13 cellular contexts compared by ENCODE assay signal in the genomic region with DNA sequence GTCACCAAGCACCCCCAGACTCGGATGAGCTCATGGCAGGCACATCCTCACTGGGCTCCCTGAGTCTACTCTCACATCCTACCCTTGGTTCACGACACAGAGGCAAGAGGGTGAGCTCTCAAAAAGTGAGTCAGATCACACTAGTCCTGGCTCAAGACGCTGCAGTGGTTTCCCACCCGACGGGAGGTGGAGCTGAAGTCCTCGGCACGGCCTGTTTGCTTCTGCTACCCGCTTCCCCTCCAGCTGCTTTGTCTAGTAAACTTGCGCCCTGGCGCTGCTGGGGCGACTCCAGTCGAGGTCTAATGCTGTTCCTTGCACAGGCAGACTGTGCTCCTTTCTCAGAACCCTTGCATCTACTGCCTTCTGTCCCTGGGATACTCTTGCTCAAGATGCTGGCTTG. TPM values are rescaled to one million over a fixed set of nuclear protein-coding genes. Genes with fewer than 3 reads are reported as not detected.
DNase-seq lines count a peak whose midpoint lies in the region; ATAC-seq, FAIRE-seq and TF ChIP-seq lines count a peak whose summit lies in the region.
"Had no signal": no experiment of that assay in that cellular context is flagged by ENCODE, and none has a peak within 500 bp of the region (broad histone marks: within the 10 kb centered on the region; RNA-seq: fewer than 3 reads in every experiment).

No MANE protein-coding gene starts in this region.

- POLR2A ChIA-PET in CD4-positive, alpha-beta T cell (lab: Charles Lee) = interaction anchor here (0.8 to 1.1 kb wide), 3 partner anchors 60 to 263 kb away, joined by 3 read pairs; no protein-coding TSS in a partner anchor
- POLR2A ChIA-PET in activated CD4-positive, alpha-beta memory T cell treated with anti-CD3 and anti-CD28 coated beads for 36 hours (lab: Charles Lee) = interaction anchor here (0.5 kb wide), 1 partner anchor 75 kb away, joined by 4 read pairs; no protein-coding TSS in a partner anchor

- H3K9ac ChIP-seq in kidney (ENCODE audit: low read length in 2 of 2) = no peak overlapping the region

- no peak for FAIRE-seq in kidney (lab: Jason Lieb, UNC)

- 63 to 67% (median 66%) methylated on average over 12 of the region's 12 CpGs for WGBS in psoas muscle, 3 donors

- H3K9me3 ChIP-seq in CD4-positive, alpha-beta T cell (ENCODE audit: control insufficient read depth, low read length) = no peaks in the 10 kb centered on the region
- H3K9me3 ChIP-seq in kidney (ENCODE audit: control insufficient read depth in 1 of 2, low read length in 2 of 2) (no peaks in the 10 kb centered on the region), psoas muscle (no peaks in the 10 kb centered on the region)
- H3K9me3 ChIP-seq: esophagus squamous epithelium had no signal

- H3K36me3 Mint-ChIP-seq in CD4-positive, alpha-beta T cell (ENCODE audit: low read depth) = no peaks in the 10 kb centered on the region
- no peaks in the 10 kb centered on the region for H3K36me3 Mint-ChIP-seq in activated CD4-positive, alpha-beta memory T cell treated with anti-CD3 and anti-CD28 coated beads for 36 hours
- H3K36me3 Mint-ChIP-seq in immature natural killer cell = no peaks in the 10 kb centered on the region
- H3K36me3 Mint-ChIP-seq: activated naive CD4-positive, alpha-beta T cell treated with anti-CD3 and anti-CD28 coated beads, Interleukin-2, amount 50 U/mL, for 24 hours had no signal

- DNase-seq in CD4-positive, alpha-beta T cell = peak in 5 of 10 experiments; percentile 9 to 24 (median 14)
- DNase-seq in activated CD4-positive, alpha-beta memory T cell treated with anti-CD3 and anti-CD28 coated beads for 36 hours = peak; percentile 41
- peak; percentile 17 to 53 (median 24) for DNase-seq in immature natural killer cell
- DNase-seq in kidney = no peak
- no peak for DNase-seq in AML-193 (lab: John Stamatoyannopoulos, UW)
- DNase-seq in psoas muscle = no peak
- DNase-seq: esophagus squamous epithelium, WERI-Rb-1 had no signal

- peaks cover 22% of the 10 kb centered on the region for H3K4me1 Mint-ChIP-seq in CD4-positive, alpha-beta T cell (ENCODE audit: low read depth)
- no peaks in the 10 kb centered on the region for H3K4me1 Mint-ChIP-seq in activated CD4-positive, alpha-beta memory T cell treated with anti-CD3 and anti-CD28 coated beads for 36 hours (ENCODE audit: low read depth)
- peaks cover 7 to 8% of the 10 kb centered on the region in 2 donors for H3K4me1 Mint-ChIP-seq in immature natural killer cell

- intact Hi-C loops in CD4-positive, alpha-beta T cell (cut with DNase I, micrococcal nuclease) = loop anchor here in 1 of 2 experiments (5.0 kb wide), 1 partner anchor 263 kb away; no protein-coding TSS in a partner anchor
- intact Hi-C loops in activated CD4-positive, alpha-beta memory T cell treated with anti-CD3 and anti-CD28 coated beads for 36 hours (cut with micrococcal nuclease) = no loop called here
- intact Hi-C loops in kidney (cut with DNase I) (no loop called here), psoas muscle (cut with DNase I) (no loop called here)

- ATAC-seq in CD4-positive, alpha-beta T cell (ENCODE audit: poor library complexity) = peak; percentile 43
- peak; percentile 87 for ATAC-seq in HG02610 (IDR thresholded peaks at IDR 0.05; ENCODE audit: unreplicated experiment)
- ATAC-seq in psoas muscle = no peak
- no peak for ATAC-seq in GM19395 (IDR thresholded peaks at IDR 0.05; ENCODE audit: unreplicated experiment)

- H3K4me3 Mint-ChIP-seq in CD4-positive, alpha-beta T cell = no peak overlapping the region
- H3K4me3 Mint-ChIP-seq in activated CD4-positive, alpha-beta memory T cell treated with anti-CD3 and anti-CD28 coated beads for 36 hours = no peak overlapping the region
- peak overlapping the region in 1 of 5 donors; percentile 5 for H3K4me3 Mint-ChIP-seq in immature natural killer cell
- H3K4me3 Mint-ChIP-seq: activated naive CD4-positive, alpha-beta T cell treated with anti-CD3 and anti-CD28 coated beads, Interleukin-2, amount 50 U/mL, for 24 hours; stimulated activated naive CD8-positive, alpha-beta T cell treated with anti-CD3 and anti-CD28 coated beads, Interleukin-15, Interleukin-2, amounts not matched to agents 100 ng/mL and 50 ng/mL, for 24 hours had no signal

- H3K27me3 Mint-ChIP-seq in CD4-positive, alpha-beta T cell = no peaks in the 10 kb centered on the region
- H3K27me3 Mint-ChIP-seq in activated CD4-positive, alpha-beta memory T cell treated with anti-CD3 and anti-CD28 coated beads for 36 hours = no peaks in the 10 kb centered on the region
- H3K27me3 Mint-ChIP-seq in immature natural killer cell (ENCODE audit: low read depth in 3 of 3) = peaks cover 1 to 4% (median 2%) of the 10 kb centered on the region in 3 donors
- H3K27me3 Mint-ChIP-seq: activated naive CD4-positive, alpha-beta T cell treated with anti-CD3 and anti-CD28 coated beads, Interleukin-2, amount 50 U/mL, for 24 hours; stimulated activated naive CD8-positive, alpha-beta T cell treated with anti-CD3 and anti-CD28 coated beads, Interleukin-15, Interleukin-2, amounts not matched to agents 100 ng/mL and 50 ng/mL, for 24 hours had no signal

- no peak for TF ChIP-seq CTCF in CD4-positive, alpha-beta T cell (IDR thresholded peaks at IDR 0.05)
- TF ChIP-seq CTCF in kidney (IDR thresholded peaks at IDR 0.05; ENCODE audit: borderline replicate concordance, extremely low read depth, insufficient read depth) (no peak), psoas muscle (IDR thresholded peaks at IDR 0.05) (no peak)

- H3K4me3 ChIP-seq in kidney (ENCODE audit: low read length in 2 of 2) (no peak overlapping the region), psoas muscle (no peak overlapping the region)
- H3K4me3 ChIP-seq: esophagus squamous epithelium had no signal

- no peak overlapping the region for H3K27ac Mint-ChIP-seq in CD4-positive, alpha-beta T cell
- H3K27ac Mint-ChIP-seq in activated CD4-positive, alpha-beta memory T cell treated with anti-CD3 and anti-CD28 coated beads for 36 hours = no peak overlapping the region
- peak overlapping the region in 1 of 6 donors; percentile 47 for H3K27ac Mint-ChIP-seq in immature natural killer cell
- H3K27ac Mint-ChIP-seq: activated naive CD4-positive, alpha-beta T cell treated with anti-CD3 and anti-CD28 coated beads, Interleukin-2, amount 50 U/mL, for 24 hours; stimulated activated naive CD8-positive, alpha-beta T cell treated with anti-CD3 and anti-CD28 coated beads, Interleukin-15, Interleukin-2, amounts not matched to agents 100 ng/mL and 50 ng/mL, for 24 hours had no signal

- no peaks in the 10 kb centered on the region for H3K36me3 ChIP-seq in kidney (ENCODE audit: control insufficient read depth in 1 of 2, insufficient read depth in 2 of 2, low read length in 2 of 2)
- no peaks in the 10 kb centered on the region for H3K36me3 ChIP-seq in psoas muscle (ENCODE audit: insufficient read depth in 1 of 2, low read depth in 1 of 2)
- H3K36me3 ChIP-seq: esophagus squamous epithelium, WERI-Rb-1 had no signal

- no peaks in the 10 kb centered on the region for H3K9me3 Mint-ChIP-seq in CD4-positive, alpha-beta T cell
- no peaks in the 10 kb centered on the region for H3K9me3 Mint-ChIP-seq in activated CD4-positive, alpha-beta memory T cell treated with anti-CD3 and anti-CD28 coated beads for 36 hours
- H3K9me3 Mint-ChIP-seq in immature natural killer cell = no peaks in the 10 kb centered on the region
- H3K9me3 Mint-ChIP-seq: activated naive CD4-positive, alpha-beta T cell treated with anti-CD3 and anti-CD28 coated beads, Interleukin-2, amount 50 U/mL, for 24 hours; stimulated activated naive CD8-positive, alpha-beta T cell treated with anti-CD3 and anti-CD28 coated beads, Interleukin-15, Interleukin-2, amounts not matched to agents 100 ng/mL and 50 ng/mL, for 24 hours had no signal

- no peaks in the 10 kb centered on the region for H3K4me1 ChIP-seq in kidney (ENCODE audit: control insufficient read depth in 1 of 2, insufficient read depth in 1 of 2, low read depth in 1 of 2, low read length in 2 of 2)
- no peaks in the 10 kb centered on the region for H3K4me1 ChIP-seq in psoas muscle
- H3K4me1 ChIP-seq: esophagus squamous epithelium had no signal

- CTCF ChIA-PET in CD4-positive, alpha-beta T cell (lab: Charles Lee) = interaction anchor here (0.9 to 1.4 kb wide), 4 partner anchors 12 to 101 kb away, joined by 3 to 4 read pairs (median 4); a partner anchor contains a TSS
- CTCF ChIA-PET in activated CD4-positive, alpha-beta memory T cell treated with anti-CD3 and anti-CD28 coated beads for 36 hours (lab: Charles Lee) = interaction anchor here (0.7 to 1.9 kb wide), 4 partner anchors 101 to 504 kb away, joined by 3 to 5 read pairs (median 4); no protein-coding TSS in a partner anchor

- H3K27me3 ChIP-seq in CD4-positive, alpha-beta T cell (ENCODE audit: control insufficient read depth, insufficient read depth, low read length) = no peaks in the 10 kb centered on the region
- H3K27me3 ChIP-seq in psoas muscle (ENCODE audit: insufficient read depth in 3 of 3, low read length in 2 of 3) = peaks cover 0 to 6% (median 0%) of the 10 kb centered on the region in 3 donors

- no peak overlapping the region for H3K27ac ChIP-seq in CD4-positive, alpha-beta T cell (ENCODE audit: low read depth, low read length)
- H3K27ac ChIP-seq in kidney (ENCODE audit: low read depth in 2 of 2, low read length in 2 of 2) (no peak overlapping the region), psoas muscle (no peak overlapping the region)
- H3K27ac ChIP-seq: esophagus squamous epithelium, WERI-Rb-1 had no signal

RNA-seq across cellular contexts. Expression of a gene that starts 13.5 kb away (rescaled TPM):
- total RNA-seq in CD4-positive, alpha-beta T cell = 10 to 100 TPM; 41.0 to 42.0 TPM
- 10 to 100 TPM; 12.8 to 15.4 TPM for total RNA-seq in activated CD4-positive, alpha-beta memory T cell treated with anti-CD3 and anti-CD28 coated beads for 36 hours
- polyA plus RNA-seq in immature natural killer cell (1 to 10 TPM; 1.5 to 9.8 (median 3.1) TPM), kidney (ENCODE audit: insufficient read depth, low read depth, low replicate concordance) (1.2 TPM), psoas muscle (under 1 TPM; 0.53 to 0.87 (median 0.59) TPM)
- total RNA-seq in kidney (15.3 TPM), psoas muscle (1 to 10 TPM; 3.0 to 8.2 (median 5.0) TPM)
- total RNA-seq: G401 had no signal

Comparison
In these comparisons a context has a peak if more than half of its experiments do, and no peak if none do; other contexts are left out.
1. ATAC-seq: peak in CD4-positive, alpha-beta T cell (single experiment) and HG02610 (single experiment); none in psoas muscle (0 of 4) and GM19395 (single experiment).
2. DNase-seq: peak in activated CD4-positive, alpha-beta memory T cell treated with anti-CD3 and anti-CD28 coated beads for 36 hours (single experiment) and immature natural killer cell (3 of 3); none in kidney (single experiment), AML-193 (0 of 2) and psoas muscle (0 of 2).